ENCODE assay signal across 1 cellular context in genomic region chr6:33279257-33279695, GRCh38.
TF ChIP-seq lines count a peak whose summit lies in the region.

No MANE protein-coding gene starts in this region.

TF ChIP-seq in endothelial cell of umbilical vein, 7 proteins besides CTCF, POLR2A, EP300 and RAD21:
- no peak for TF ChIP-seq POLR2AphosphoS5 (IDR thresholded peaks at IDR 0.05; ENCODE audit: insufficient read depth, low read depth, low read length)
